Comparison of ENCODE assay signal across 9 cellular contexts in the genomic region with DNA sequence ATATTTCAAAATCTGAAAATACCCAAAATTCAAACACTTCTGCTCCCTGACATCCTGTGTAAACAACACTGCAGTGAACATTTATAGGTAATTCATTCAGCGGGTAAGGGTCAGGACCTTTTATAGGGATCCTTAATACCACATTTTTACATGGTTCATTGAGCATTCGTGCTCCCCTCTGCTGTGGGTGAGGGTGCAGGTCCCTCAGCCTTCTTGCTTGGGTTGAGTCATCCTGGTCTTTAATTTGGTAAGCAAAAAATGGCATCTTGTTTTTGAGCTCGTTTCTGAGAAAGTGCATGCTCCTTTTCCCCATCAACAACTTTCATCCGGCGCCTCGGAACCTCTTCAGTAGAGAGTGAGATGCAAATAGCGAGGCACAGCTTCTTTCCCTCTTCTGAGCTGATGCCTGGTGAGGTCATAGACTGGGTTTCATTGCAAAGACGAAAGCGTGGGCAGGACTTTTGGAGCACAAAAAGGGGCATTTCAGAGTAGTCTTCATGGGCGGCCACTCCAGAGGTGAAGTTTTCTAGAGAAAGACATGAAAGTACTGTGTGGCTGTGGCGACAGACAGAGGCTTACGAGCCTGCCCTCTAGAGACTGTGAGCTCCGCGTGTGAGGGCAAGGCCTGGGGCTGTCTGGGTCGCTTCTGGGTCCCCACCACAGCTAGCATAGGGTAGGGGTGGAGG. TPM values are rescaled to one million over a fixed set of nuclear protein-coding genes. Genes with fewer than 3 reads are reported as not detected.
DNase-seq lines count a peak whose midpoint lies in the region; ATAC-seq and TF ChIP-seq lines count a peak whose summit lies in the region.
"Had no signal": no experiment of that assay in that cellular context is flagged by ENCODE, and none has a peak within 500 bp of the region (broad histone marks: within the 10 kb centered on the region; RNA-seq: fewer than 3 reads in every experiment).

No MANE protein-coding gene starts in this region.

- peaks cover 96% of the 10 kb centered on the region for H3K4me1 Mint-ChIP-seq in stimulated activated naive CD8-positive, alpha-beta T cell treated with anti-CD3 and anti-CD28 coated beads, Interleukin-15, amount 100 ng/mL, for 72 hours

- no peaks in the 10 kb centered on the region for H3K27me3 Mint-ChIP-seq in stimulated activated naive CD8-positive, alpha-beta T cell treated with anti-CD3 and anti-CD28 coated beads, Interleukin-15, amount 100 ng/mL, for 72 hours

- H3K9me3 ChIP-seq in lower lobe of right lung (no peaks in the 10 kb centered on the region), suprapubic skin (no peaks in the 10 kb centered on the region)

- TF ChIP-seq POLR2A in suprapubic skin (IDR thresholded peaks at IDR 0.05) = no peak

- no peak overlapping the region for H3K4me3 ChIP-seq in lower lobe of right lung
- H3K4me3 ChIP-seq in suprapubic skin = no peak overlapping the region

- WGBS in suprapubic skin = 79% methylated on average over 15 of the region's 15 CpGs

- TF ChIP-seq EP300 in suprapubic skin (IDR thresholded peaks at IDR 0.05) = no peak

- H3K27ac ChIP-seq in lower lobe of right lung (peak overlapping the region; percentile 34), suprapubic skin (no peak overlapping the region)
- H3K27ac ChIP-seq: HL-60 had no signal

- no peaks in the 10 kb centered on the region for H3K9me3 Mint-ChIP-seq in stimulated activated naive CD8-positive, alpha-beta T cell treated with anti-CD3 and anti-CD28 coated beads, Interleukin-15, amount 100 ng/mL, for 72 hours

- intact Hi-C loops in lower lobe of right lung (cut with DNase I) = no loop called here

- TF ChIP-seq CTCF in lower lobe of right lung (IDR thresholded peaks at IDR 0.05) (no peak), suprapubic skin (IDR thresholded peaks at IDR 0.05) (no peak)

- H3K4me1 ChIP-seq in lower lobe of right lung (peaks cover 26% of the 10 kb centered on the region), suprapubic skin (peaks cover 38% of the 10 kb centered on the region)

- peak; percentile 80 for DNase-seq in activated CD4-positive, alpha-beta T cell treated with anti-CD3 and anti-CD28 coated beads, Interleukin-2, amount 50 U/mL, for 1 hour
- no peak for DNase-seq in lower lobe of right lung
- DNase-seq in stimulated activated naive CD8-positive, alpha-beta T cell treated with anti-CD3 and anti-CD28 coated beads, Interleukin-15, amount 100 ng/mL, for 72 hours = peak; percentile 90 to 96
- no peak for DNase-seq in suprapubic skin (ENCODE audit: low spot score in 2 of 2)
- no peak for DNase-seq in AG20443 (ENCODE audit: low spot score)
- DNase-seq in NCI-H345 treated with DMSO at 0.1 percent for 48 hours (lab: John Stamatoyannopoulos, UW; ENCODE audit: unreplicated experiment) = no peak

- peaks cover 14% of the 10 kb centered on the region for H3K36me3 ChIP-seq in lower lobe of right lung
- H3K36me3 ChIP-seq in suprapubic skin = peaks cover 6% of the 10 kb centered on the region

- no peaks in the 10 kb centered on the region for H3K27me3 ChIP-seq in lower lobe of right lung (ENCODE audit: low read depth)
- no peaks in the 10 kb centered on the region for H3K27me3 ChIP-seq in suprapubic skin

- H3K27ac Mint-ChIP-seq in stimulated activated naive CD8-positive, alpha-beta T cell treated with anti-CD3 and anti-CD28 coated beads, Interleukin-15, amount 100 ng/mL, for 72 hours = peak overlapping the region; percentile 94 to 97

- ATAC-seq in GM18508 (IDR thresholded peaks at IDR 0.05; ENCODE audit: insufficient read depth, unreplicated experiment) = peak; percentile 67
- ATAC-seq in HG02885 (IDR thresholded peaks at IDR 0.05; ENCODE audit: poor library complexity, unreplicated experiment) = peak; percentile 82
- peak; percentile 7 to 45 for ATAC-seq in lower lobe of right lung
- peak; percentile 88 for ATAC-seq in stimulated activated naive CD8-positive, alpha-beta T cell treated with anti-CD3 and anti-CD28 coated beads, Interleukin-15, amount 100 ng/mL, for 72 hours

- H3K4me3 Mint-ChIP-seq in stimulated activated naive CD8-positive, alpha-beta T cell treated with anti-CD3 and anti-CD28 coated beads, Interleukin-15, amount 100 ng/mL, for 72 hours = peak overlapping the region; percentile 72 to 74

RNA-seq across cellular contexts. Expression of a gene that starts 44.5 kb away (rescaled TPM):
- total RNA-seq in lower lobe of right lung (18.5 TPM), suprapubic skin (10 to 100 TPM in 2 of 4 donors, 1 to 10 TPM in 2; 5.6 to 13.6 (median 9.7) TPM)

RNA-seq across cellular contexts. Expression of a gene that starts 55.8 kb away (rescaled TPM):
- total RNA-seq in lower lobe of right lung (49.9 TPM), suprapubic skin (10 to 100 TPM; 22.4 to 51.9 (median 44.7) TPM)

Comparison
In these comparisons a context has a peak if more than half of its experiments do, and no peak if none do; other contexts are left out.
1. ATAC-seq: peak in every context shown above with its lines; median percentile 88 in stimulated activated naive CD8-positive, alpha-beta T cell treated with anti-CD3 and anti-CD28 coated beads, Interleukin-15, amount 100 ng/mL, for 72 hours; 82 in HG02885; 67 in GM18508; 26 in lower lobe of right lung.
2. DNase-seq: peak in activated CD4-positive, alpha-beta T cell treated with anti-CD3 and anti-CD28 coated beads, Interleukin-2, amount 50 U/mL, for 1 hour (single experiment) and stimulated activated naive CD8-positive, alpha-beta T cell treated with anti-CD3 and anti-CD28 coated beads, Interleukin-15, amount 100 ng/mL, for 72 hours (2 of 2); none in lower lobe of right lung (single experiment), suprapubic skin (0 of 2), AG20443 (single experiment) and NCI-H345 treated with DMSO at 0.1 percent for 48 hours (single experiment).